ENCODE assay signal across 1 cellular context in the genomic region with DNA sequence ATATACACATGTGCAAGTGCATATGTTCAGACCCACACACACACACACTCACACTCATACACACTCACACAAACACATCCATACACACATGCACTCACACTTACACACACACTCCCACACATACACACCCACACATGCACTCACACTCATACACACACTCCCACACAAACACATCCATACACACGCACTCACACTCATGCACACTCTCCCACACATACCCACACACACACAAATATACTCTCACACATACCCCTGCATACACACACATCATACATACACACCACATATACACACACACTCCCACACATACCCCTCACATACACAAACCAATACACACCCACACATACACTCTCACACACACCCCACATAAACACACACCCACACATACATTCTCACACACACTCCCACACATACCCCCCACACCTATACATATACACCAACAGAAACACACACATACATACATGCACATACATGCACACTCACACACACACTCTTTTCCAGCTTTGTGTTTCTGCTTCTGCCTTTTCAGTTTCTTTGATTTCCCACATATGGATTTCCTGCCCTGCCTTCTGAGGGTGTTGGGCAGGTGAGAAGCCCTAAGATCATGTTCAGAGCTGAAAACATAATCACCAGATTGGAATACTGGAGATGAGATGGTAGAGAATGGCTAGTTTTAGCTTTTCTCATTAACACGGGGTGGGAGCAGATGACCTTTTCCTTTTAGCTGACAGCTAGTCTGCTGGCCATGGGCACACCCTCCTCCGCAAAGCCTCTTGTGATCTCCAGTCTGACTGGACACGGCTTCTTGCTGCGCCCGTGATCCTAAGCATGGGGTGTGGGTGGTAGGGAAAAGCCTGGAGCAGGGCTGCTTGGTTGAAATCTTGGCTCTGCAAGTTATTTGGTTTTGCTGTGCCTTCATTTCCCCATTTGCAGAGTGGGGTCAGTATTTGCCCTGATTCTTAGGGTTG.
TF ChIP-seq lines count a peak whose summit lies in the region.

No MANE protein-coding gene starts in this region.

TF ChIP-seq in HEK293, 187 proteins besides CTCF, POLR2A, EP300 and RAD21 (continued from another document):
- TF ChIP-seq, protein P1, sequence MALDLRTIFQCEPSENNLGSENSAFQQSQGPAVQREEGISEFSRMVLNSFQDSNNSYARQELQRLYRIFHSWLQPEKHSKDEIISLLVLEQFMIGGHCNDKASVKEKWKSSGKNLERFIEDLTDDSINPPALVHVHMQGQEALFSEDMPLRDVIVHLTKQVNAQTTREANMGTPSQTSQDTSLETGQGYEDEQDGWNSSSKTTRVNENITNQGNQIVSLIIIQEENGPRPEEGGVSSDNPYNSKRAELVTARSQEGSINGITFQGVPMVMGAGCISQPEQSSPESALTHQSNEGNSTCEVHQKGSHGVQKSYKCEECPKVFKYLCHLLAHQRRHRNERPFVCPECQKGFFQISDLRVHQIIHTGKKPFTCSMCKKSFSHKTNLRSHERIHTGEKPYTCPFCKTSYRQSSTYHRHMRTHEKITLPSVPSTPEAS (tag by site-specific recombination; IDR thresholded peaks at IDR 0.05): peak; percentile 91
- TF ChIP-seq PATZ1 (tag by site-specific recombination; IDR thresholded peaks at IDR 0.05) (0 out of 2 replicates have a peak, but pooled peaks have one; percentile 17), ZNF530 (tag by site-specific recombination; IDR thresholded peaks at IDR 0.05; ENCODE audit: low read depth) (no peak), ZNF473 (tag by site-specific recombination; IDR thresholded peaks at IDR 0.05) (peak; percentile 70; the same call in 1 of the 2 replicates), ZNF658 (tag by site-specific recombination; IDR thresholded peaks at IDR 0.05) (0 out of 2 replicates have a peak, but pooled peaks have one; percentile 47), ZBTB20 (tag by site-specific recombination; IDR thresholded peaks at IDR 0.05) (peak; percentile 24; the same call in 1 of the 2 replicates), ZNF169 (tag by site-specific recombination; IDR thresholded peaks at IDR 0.05) (no peak), ZNF280C (tag by site-specific recombination; IDR thresholded peaks at IDR 0.05) (peak; percentile 86; the same call in 1 of the 2 replicates)
